1 cellular context compared by ENCODE assay signal in the genomic region with DNA sequence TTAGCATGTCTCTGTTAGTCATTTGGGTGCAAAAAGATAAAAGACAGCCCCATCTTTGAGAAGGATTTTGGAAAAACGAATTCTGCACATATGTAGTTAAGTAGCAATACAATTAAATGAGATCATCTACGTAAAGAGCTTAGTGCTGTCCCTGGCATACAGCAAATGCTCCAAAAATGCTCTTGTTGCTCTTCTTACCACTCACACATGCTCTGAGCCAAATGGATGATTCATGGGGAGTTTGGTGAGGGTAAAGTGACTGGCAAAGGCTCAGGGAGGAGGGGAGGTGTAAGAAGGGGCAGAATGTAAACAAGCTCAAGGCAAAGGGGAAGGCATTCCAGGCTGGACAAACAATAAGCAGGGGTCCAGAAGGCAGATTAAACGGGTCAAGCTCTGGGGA.
TF ChIP-seq lines count a peak whose summit lies in the region.

No MANE protein-coding gene starts in this region.

TF ChIP-seq in HEK293, 187 proteins besides CTCF, POLR2A, EP300 and RAD21 (continued from another document):
- TF ChIP-seq ZNF2 (tag by site-specific recombination; IDR thresholded peaks at IDR 0.05): no peak
